8 cellular contexts compared by ENCODE assay signal in the genomic region with DNA sequence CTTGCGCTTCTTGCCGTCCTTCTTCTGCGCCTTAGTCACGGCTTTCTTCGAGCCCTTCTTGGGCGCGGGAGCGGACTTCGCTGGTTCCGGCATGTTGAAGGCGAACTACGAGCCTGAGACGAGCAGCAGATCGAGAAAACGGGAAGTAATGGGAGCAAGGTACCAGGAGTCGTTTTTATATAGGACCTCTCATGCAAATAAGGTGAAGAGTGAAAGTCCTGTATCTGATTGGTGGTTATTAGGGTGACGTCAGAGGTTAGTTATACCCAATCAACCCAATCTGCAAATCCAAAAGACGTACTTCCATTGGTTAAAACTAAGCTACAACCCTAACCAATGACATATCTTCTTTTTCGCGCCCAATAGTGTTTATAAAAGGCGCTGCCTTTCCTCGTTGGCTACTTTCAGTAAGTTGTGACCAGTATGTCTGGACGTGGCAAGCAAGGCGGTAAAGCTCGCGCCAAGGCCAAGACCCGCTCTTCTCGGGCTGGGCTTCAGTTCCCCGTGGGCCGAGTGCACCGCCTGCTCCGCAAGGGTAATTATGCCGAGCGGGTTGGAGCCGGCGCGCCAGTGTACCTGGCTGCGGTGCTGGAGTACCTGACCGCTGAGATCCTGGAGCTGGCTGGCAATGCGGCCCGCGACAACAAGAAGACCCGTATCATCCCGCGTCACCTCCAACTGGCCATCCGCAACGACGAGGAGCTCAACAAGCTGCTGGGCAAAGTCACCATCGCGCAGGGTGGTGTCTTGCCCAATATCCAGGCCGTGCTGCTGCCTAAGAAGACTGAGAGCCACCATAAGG.
DNase-seq lines count a peak whose midpoint lies in the region; ATAC-seq, FAIRE-seq and TF ChIP-seq lines count a peak whose summit lies in the region.

No MANE protein-coding gene starts in this region.

- peak; percentile 70 for ATAC-seq in GM21825 (IDR thresholded peaks at IDR 0.05; ENCODE audit: unreplicated experiment)
- ATAC-seq in naive thymus-derived CD8-positive, alpha-beta T cell = peak; percentile 85 to 88

- H3K27me3 Mint-ChIP-seq in activated T-helper 2 cell treated with anti-CD3 and anti-CD28 coated beads, Interferon-gamma antibody, Interleukin-2, Interleukin-4, amounts not matched to agents 10 μg/mL and 5 μg/mL and 100 μg/mL, durations not matched to agents 14 hours and 24 hours and 36 hours (ENCODE audit: low read depth) = no peaks in the 10 kb centered on the region
- H3K27me3 Mint-ChIP-seq in naive thymus-derived CD8-positive, alpha-beta T cell = no peaks in the 10 kb centered on the region

- H4K20me1 ChIP-seq in KMS-11 (ENCODE audit: insufficient read depth) = no peaks in the 10 kb centered on the region

- H3K27ac ChIP-seq in KMS-11 = peak overlapping the region; percentile 96

- H3K9me3 Mint-ChIP-seq in activated T-helper 2 cell treated with anti-CD3 and anti-CD28 coated beads, Interferon-gamma antibody, Interleukin-2, Interleukin-4, amounts not matched to agents 10 μg/mL and 5 μg/mL and 100 μg/mL, durations not matched to agents 14 hours and 24 hours and 36 hours = no peaks in the 10 kb centered on the region
- H3K9me3 Mint-ChIP-seq in naive thymus-derived CD8-positive, alpha-beta T cell = no peaks in the 10 kb centered on the region

- peaks cover 3% of the 10 kb centered on the region for H3K36me3 Mint-ChIP-seq in activated T-helper 2 cell treated with anti-CD3 and anti-CD28 coated beads, Interferon-gamma antibody, Interleukin-2, Interleukin-4, amounts not matched to agents 10 μg/mL and 5 μg/mL and 100 μg/mL, durations not matched to agents 14 hours and 24 hours and 36 hours (ENCODE audit: low read depth)
- H3K36me3 Mint-ChIP-seq in naive thymus-derived CD8-positive, alpha-beta T cell = peaks cover 0 to 5% (median 0%) of the 10 kb centered on the region in 3 donors

- H3K27me3 ChIP-seq in KMS-11 (ENCODE audit: insufficient read depth, low read depth) = no peaks in the 10 kb centered on the region

- H3K27ac Mint-ChIP-seq in activated T-helper 2 cell treated with anti-CD3 and anti-CD28 coated beads, Interferon-gamma antibody, Interleukin-2, Interleukin-4, amounts not matched to agents 10 μg/mL and 5 μg/mL and 100 μg/mL, durations not matched to agents 14 hours and 24 hours and 36 hours = no peak overlapping the region
- no peak overlapping the region for H3K27ac Mint-ChIP-seq in naive thymus-derived CD8-positive, alpha-beta T cell

- POLR2A ChIA-PET in naive thymus-derived CD8-positive, alpha-beta T cell (lab: Charles Lee) = interaction anchor here (0.6 to 6.8 kb wide), 51 partner anchors 9 to 1776 kb away, joined by 3 to 311 read pairs (median 6); partner anchors contain the start of genes HMGN4, ZNF165 and ZNF184

- H3K4me1 Mint-ChIP-seq in activated T-helper 2 cell treated with anti-CD3 and anti-CD28 coated beads, Interferon-gamma antibody, Interleukin-2, Interleukin-4, amounts not matched to agents 10 μg/mL and 5 μg/mL and 100 μg/mL, durations not matched to agents 14 hours and 24 hours and 36 hours (ENCODE audit: low read depth) = peaks cover 12% of the 10 kb centered on the region
- H3K4me1 Mint-ChIP-seq in naive thymus-derived CD8-positive, alpha-beta T cell = peaks cover 3 to 25% (median 12%) of the 10 kb centered on the region in 4 donors

- DNase-seq in EL (peak; percentile 100), RCC 7860 (ENCODE audit: low spot score) (peak; percentile 100), fibroblast of the conjunctiva (ENCODE audit: low read depth) (peak; percentile 100), stromal cell of bone marrow (ENCODE audit: low read depth) (peak; percentile 99)
- peak; percentile 84 for DNase-seq in activated T-helper 2 cell treated with anti-CD3 and anti-CD28 coated beads, Interferon-gamma antibody, Interleukin-2, Interleukin-4, amounts not matched to agents 10 μg/mL and 5 μg/mL and 100 μg/mL, durations not matched to agents 14 hours and 24 hours and 36 hours (ENCODE audit: low spot score)
- peak; percentile 37 to 94 (median 82) for DNase-seq in naive thymus-derived CD8-positive, alpha-beta T cell

- no peak for TF ChIP-seq CTCF in KMS-11 (conservative IDR thresholded peaks at IDR 0.05; ENCODE audit: low read depth, low read length)

- intact Hi-C loops in activated T-helper 2 cell treated with anti-CD3 and anti-CD28 coated beads, Interferon-gamma antibody, Interleukin-2, Interleukin-4, amounts not matched to agents 10 μg/mL and 5 μg/mL and 100 μg/mL, durations not matched to agents 14 hours and 24 hours and 36 hours (cut with micrococcal nuclease) = loop anchor here (1.0 to 5.0 kb wide), 9 partner anchors 9 to 1120 kb away; a partner anchor contains a TSS

- H2AFZ ChIP-seq in KMS-11 (ENCODE audit: low read depth) = no peak overlapping the region

- H3K4me2 ChIP-seq in KMS-11 = peak overlapping the region; percentile 67

- peak; percentile 89 for FAIRE-seq in RCC 7860 (lab: Jason Lieb, UNC)

- no peak overlapping the region for H3K4me3 Mint-ChIP-seq in activated T-helper 2 cell treated with anti-CD3 and anti-CD28 coated beads, Interferon-gamma antibody, Interleukin-2, Interleukin-4, amounts not matched to agents 10 μg/mL and 5 μg/mL and 100 μg/mL, durations not matched to agents 14 hours and 24 hours and 36 hours (ENCODE audit: low read depth)
- H3K4me3 Mint-ChIP-seq in naive thymus-derived CD8-positive, alpha-beta T cell = no peak overlapping the region

- peaks cover 10% of the 10 kb centered on the region; the same call in 1 of the 2 replicates for H3K36me3 ChIP-seq in KMS-11 (ENCODE audit: insufficient read depth)

- H3K9ac ChIP-seq in KMS-11 = peak overlapping the region; percentile 100

- H3K4me1 ChIP-seq in KMS-11 (ENCODE audit: low read depth, poor library complexity, severe bottlenecking) = peaks cover 28% of the 10 kb centered on the region

- peaks cover 47% of the 10 kb centered on the region for H3K79me2 ChIP-seq in KMS-11 (ENCODE audit: insufficient read depth, low read depth)

- no peak overlapping the region for H3K4me3 ChIP-seq in KMS-11 (IDR thresholded peaks at IDR 0.05; ENCODE audit: insufficient read depth, low read depth, low read length)
